8 cellular contexts compared by ENCODE assay signal in the genomic region with DNA sequence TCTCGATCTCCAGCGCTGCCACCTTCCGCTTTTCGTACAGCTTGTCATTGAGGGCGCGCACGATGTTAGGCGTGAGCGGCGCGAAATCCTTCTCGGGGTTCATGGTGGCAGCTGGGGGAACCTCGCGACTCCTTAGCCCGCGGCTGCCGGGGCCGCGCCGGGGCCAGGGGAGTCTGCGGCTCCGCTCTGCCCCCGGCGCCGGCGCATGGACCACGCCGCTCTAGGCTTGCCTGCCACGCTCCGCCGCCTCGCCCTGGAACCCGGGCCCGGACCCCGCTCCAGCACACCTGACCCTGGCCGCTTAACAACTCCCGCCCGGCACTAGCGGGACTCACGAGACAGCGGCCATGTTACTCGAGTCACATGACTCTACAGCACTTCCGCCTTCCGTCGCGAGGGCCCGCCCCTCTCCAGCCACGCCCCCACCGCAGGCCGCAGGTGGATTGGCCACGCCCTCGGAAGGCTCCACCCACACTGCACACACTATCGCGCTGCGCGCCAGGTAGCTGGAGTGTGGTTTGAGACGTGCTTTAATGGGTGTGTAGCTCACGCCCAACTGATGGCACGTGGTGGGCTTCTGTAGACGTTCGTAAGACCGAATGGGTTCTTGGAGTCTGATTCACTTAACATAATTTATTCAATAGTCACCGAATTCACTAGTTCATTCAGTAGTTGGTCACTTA.
DNase-seq lines count a peak whose midpoint lies in the region; ATAC-seq, FAIRE-seq and TF ChIP-seq lines count a peak whose summit lies in the region.

A gene (minus strand): TSS at position 361 of the 683 bp plus-strand sequence. CDS start 258 bp downstream, at position 103.

- peak within 1 kb of the TSS; percentile 13; the same call in 1 of the 2 replicates for H3K27ac ChIP-seq in OCI-LY3 (ENCODE audit: low read length)

- H3K36me3 ChIP-seq in OCI-LY3 (replicated peaks; ENCODE audit: low read depth, low read length), result peaks cover 6% of the 10 kb centered on the region

- H3K79me2 ChIP-seq in OCI-LY3 (ENCODE audit: low read length), result peaks cover 47% of the 10 kb centered on the region

- FAIRE-seq in D721Med (lab: Jason Lieb, UNC), result no peak

- peak; percentile 92 for ATAC-seq in GM21526 (IDR thresholded peaks at IDR 0.05; ENCODE audit: low FRiP score, unreplicated experiment)

- H3K4me1 ChIP-seq in OCI-LY3 (ENCODE audit: low read length), result peaks cover 24% of the 10 kb centered on the region

- peak within 1 kb of the TSS; percentile 97 for H3K4me3 ChIP-seq in OCI-LY3 (ENCODE audit: low read length)

- H3K4me2 ChIP-seq in OCI-LY3 (ENCODE audit: low read length), result peak within 1 kb of the TSS; percentile 94

- TF ChIP-seq CTCF in D721Med (IDR thresholded peaks at IDR 0.05; ENCODE audit: insufficient read depth, missing control alignments), result no peak
- no peak for TF ChIP-seq CTCF in OCI-LY3 (IDR thresholded peaks at IDR 0.05; ENCODE audit: low read depth, low read length)

- H4K20me1 ChIP-seq in OCI-LY3 (ENCODE audit: insufficient read depth, low read length), result peaks cover 1% of the 10 kb centered on the region; the same call in 1 of the 2 replicates

- DNase-seq in D721Med (ENCODE audit: insufficient read length, low spot score) (peak; percentile 80), HuH-7.5 (ENCODE audit: low spot score) (peak; percentile 84), epidermal melanocyte (ENCODE audit: insufficient read length, low spot score) (peak; percentile 92), middle frontal gyrus (ENCODE audit: extremely low spot score, low spot score) (peak; percentile 75)
- DNase-seq in activated CD8-positive, alpha-beta memory T cell treated with anti-CD3 and anti-CD28 coated beads, Interleukin-2, amount 50 U/mL, for 48 hours, result peak; percentile 98
- DNase-seq in stimulated activated CD8-positive, alpha-beta memory T cell treated with anti-CD3 and anti-CD28 coated beads, Interleukin-2, amount 100 ng/mL, for 48 hours (ENCODE audit: low read depth in 2 of 2), result peak; percentile 95

- H3K9ac ChIP-seq in OCI-LY3 (ENCODE audit: low read length), result peak within 1 kb of the TSS; percentile 81

- no peaks in the 10 kb centered on the region for H3K27me3 ChIP-seq in OCI-LY3 (ENCODE audit: low read depth, low read length)

- peaks cover 21% of the 10 kb centered on the region; the same call in 1 of the 2 replicates for H3K9me3 ChIP-seq in OCI-LY3 (ENCODE audit: insufficient read depth, low read length)

- peak within 1 kb of the TSS; percentile 98 for H2AFZ ChIP-seq in OCI-LY3 (ENCODE audit: low read depth, low read length)

Comparison
In these comparisons a context has a peak if more than half of its experiments do, and no peak if none do; other contexts are left out.
1. Peak in every context shown above with its lines: DNase-seq, ATAC-seq, H3K4me3 ChIP-seq and H3K27ac ChIP-seq.